ENCODE assay signal across 27 cellular contexts in the genomic region with DNA sequence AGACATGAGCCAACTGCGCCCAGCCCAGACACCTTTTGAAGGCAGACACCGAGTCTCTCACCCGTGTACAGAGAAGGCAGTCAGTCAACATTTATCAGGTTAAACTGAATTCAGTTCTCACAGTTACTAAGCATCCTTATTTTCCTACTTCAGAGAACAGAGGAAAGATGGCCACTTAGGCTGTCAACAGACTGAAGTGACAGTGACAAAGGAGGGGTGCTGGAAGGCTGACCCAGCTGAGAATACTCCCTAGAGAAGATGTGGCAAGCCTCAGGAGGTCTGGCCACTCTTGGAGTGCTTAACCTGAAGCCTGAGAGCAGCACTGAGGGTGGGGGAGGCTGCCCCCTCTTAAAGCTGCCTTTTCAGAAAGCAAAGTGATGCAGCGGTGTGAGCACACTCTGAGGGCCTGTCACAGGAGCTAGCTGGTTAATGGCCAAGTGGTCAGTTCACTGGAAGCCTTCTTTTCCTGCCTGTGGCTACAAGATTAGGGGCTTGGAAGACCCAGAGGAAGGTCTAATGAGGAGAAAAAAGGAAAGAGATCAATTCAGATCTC. TPM values are rescaled to one million over a fixed set of nuclear protein-coding genes. Genes with fewer than 3 reads are reported as not detected.
DNase-seq lines count a peak whose midpoint lies in the region; ATAC-seq, FAIRE-seq and TF ChIP-seq lines count a peak whose summit lies in the region.
"Had no signal": no experiment of that assay in that cellular context is flagged by ENCODE, and none has a peak within 500 bp of the region (broad histone marks: within the 10 kb centered on the region; RNA-seq: fewer than 3 reads in every experiment).

No MANE protein-coding gene starts in this region.

- peaks cover 26% of the 10 kb centered on the region for H3K36me3 ChIP-seq in right atrium auricular region
- H3K36me3 ChIP-seq in heart right ventricle = peaks cover 0 to 51% (median 19%) of the 10 kb centered on the region in 9 donors
- peaks cover 14 to 15% of the 10 kb centered on the region in 2 donors for H3K36me3 ChIP-seq in kidney (ENCODE audit: control insufficient read depth in 1 of 2, insufficient read depth in 2 of 2, low read length in 2 of 2)
- peaks cover 0 to 3% of the 10 kb centered on the region in 2 donors for H3K36me3 ChIP-seq in thyroid gland

- H3K4me3 ChIP-seq in right atrium auricular region (no peak overlapping the region), heart right ventricle (no peak overlapping the region), kidney (ENCODE audit: low read length in 2 of 2) (no peak overlapping the region), thyroid gland (replicated peaks in 1 of 3) (no peak overlapping the region)
- H3K4me3 ChIP-seq: BLaER1 treated with 17β-estradiol and CSF1 and Interleukin-3, amounts not matched to agents 10 nM and 100 nM; GM12878; SJSA1 had no signal

- TF ChIP-seq CTCF in right atrium auricular region (IDR thresholded peaks at IDR 0.05) (no peak), heart right ventricle (IDR thresholded peaks at IDR 0.05) (no peak), kidney (IDR thresholded peaks at IDR 0.05; ENCODE audit: borderline replicate concordance, extremely low read depth, insufficient read depth) (no peak), thyroid gland (IDR thresholded peaks at IDR 0.05) (no peak)

- ATAC-seq in Right ventricle myocardium superior (ENCODE audit: poor library complexity) = peak; percentile 65
- peak in 7 of 8 donors; percentile 14 to 68 (median 32) for ATAC-seq in heart right ventricle
- ATAC-seq in GM18909 (IDR thresholded peaks at IDR 0.05; ENCODE audit: poor library complexity, unreplicated experiment) = no peak
- no peak for ATAC-seq in GM18519 (IDR thresholded peaks at IDR 0.05; ENCODE audit: low FRiP score, unreplicated experiment)
- ATAC-seq: CD8-positive, alpha-beta T cell; GM12878; HCT116 had no signal

- DNase-seq in Right ventricle myocardium superior (no peak), right atrium auricular region (ENCODE audit: low spot score) (no peak), heart right ventricle (no peak), kidney (peak; percentile 18), thyroid gland (peak in 1 of 2 donors; percentile 69), NCI-H2029 (lab: John Stamatoyannopoulos, UW) (no peak)
- DNase-seq: Caco-2; CD8-positive, alpha-beta T cell; DMS 273 treated with DMSO at 0.1 percent for 48 hours; DMS79; EL; GDM1; NCI-H1092; NCI-H1417 treated with DMSO at 0.1 percent for 48 hours; NCI-H1694 treated with DMSO at 0.1 percent for 48 hours; NCI-H2081 treated with DMSO at 0.1 percent for 48 hours; NCI-H446; NCI-H524 treated with DMSO at 0.1 percent for 48 hours; NCI-H774 had no signal

- H3K27me3 ChIP-seq in right atrium auricular region = no peaks in the 10 kb centered on the region
- no peaks in the 10 kb centered on the region for H3K27me3 ChIP-seq in heart right ventricle
- no peaks in the 10 kb centered on the region for H3K27me3 ChIP-seq in thyroid gland
- H3K27me3 ChIP-seq: BLaER1 treated with 17β-estradiol and CSF1 and Interleukin-3, amounts not matched to agents 10 nM and 100 nM; SJSA1 had no signal

- no peaks in the 10 kb centered on the region for H3K9me3 ChIP-seq in right atrium auricular region
- H3K9me3 ChIP-seq in heart right ventricle = no peaks in the 10 kb centered on the region
- no peaks in the 10 kb centered on the region for H3K9me3 ChIP-seq in kidney (ENCODE audit: control insufficient read depth in 1 of 2, low read length in 2 of 2)
- H3K9me3 ChIP-seq in thyroid gland = no peaks in the 10 kb centered on the region
- H3K9me3 ChIP-seq: BLaER1 treated with 17β-estradiol and CSF1 and Interleukin-3, amounts not matched to agents 10 nM and 100 nM; Caco-2; SJSA1 had no signal

- WGBS in heart right ventricle, 2 donors = 50 to 62% methylated on average over 4 of the region's 4 CpGs
- WGBS in thyroid gland, 2 donors = 60 to 64% methylated on average over 4 of the region's 4 CpGs

- intact Hi-C loops in Right ventricle myocardium superior (cut with DNase I) (no loop called here), heart right ventricle (cut with DNase I) (loop anchor here in 5 of 10 donors (5.0 to 10.0 kb wide), 4 partner anchors 34 to 147 kb away; partner anchors contain the start of genes ATPAF2 (in 2 of the 5) and GID4 (in 2 of the 5)), kidney (cut with DNase I) (no loop called here), thyroid gland (cut with DNase I) (no loop called here)

- H3K27ac ChIP-seq in right atrium auricular region (no peak overlapping the region), heart right ventricle (peak overlapping the region in 5 of 10 donors; percentile 15 to 43 (median 17)), kidney (ENCODE audit: low read depth in 2 of 2, low read length in 2 of 2) (no peak overlapping the region), thyroid gland (peak overlapping the region in 2 of 3 donors; percentile 34 to 53)
- H3K27ac ChIP-seq: BLaER1 treated with 17β-estradiol and CSF1 and Interleukin-3, amounts not matched to agents 10 nM and 100 nM; SJSA1 had no signal

- H3K4me1 ChIP-seq in right atrium auricular region (peaks cover 0 to 28% of the 10 kb centered on the region in 2 donors), heart right ventricle (peaks cover 4 to 46% (median 30%) of the 10 kb centered on the region in 9 donors), kidney (ENCODE audit: control insufficient read depth in 1 of 2, insufficient read depth in 1 of 2, low read depth in 1 of 2, low read length in 2 of 2) (no peaks in the 10 kb centered on the region), thyroid gland (peaks cover 60 to 66% of the 10 kb centered on the region in 2 donors)
- H3K4me1 ChIP-seq: Caco-2, SJSA1 had no signal

- no peak for TF ChIP-seq POLR2A in thyroid gland (IDR thresholded peaks at IDR 0.05)

- H3K9ac ChIP-seq in kidney (ENCODE audit: low read length in 2 of 2) = no peak overlapping the region
- H3K9ac ChIP-seq: BLaER1 treated with 17β-estradiol and CSF1 and Interleukin-3, amounts not matched to agents 10 nM and 100 nM had no signal

- no peak for FAIRE-seq in kidney (lab: Jason Lieb, UNC)
- FAIRE-seq: A204.1, GM12878, RCC 7860 had no signal

RNA-seq across cellular contexts. Expression of gene SREBF1, which starts 51.0 kb away (rescaled TPM):
- total RNA-seq in Right ventricle myocardium superior (14.7 TPM), right atrium auricular region (10 to 100 TPM; 17.0 to 29.8 TPM), heart right ventricle (10 to 100 TPM in 8 of 10 donors, 1 to 10 TPM in 2; 9.0 to 44.1 (median 16.4) TPM), kidney (48.3 TPM), thyroid gland (10 to 100 TPM; 44.6 to 89.4 (median 63.0) TPM)
- polyA plus RNA-seq in heart right ventricle (10 to 100 TPM; 49.0 to 61.2 TPM), kidney (ENCODE audit: insufficient read depth, low read depth, low replicate concordance) (37.6 TPM)

Comparison
In these comparisons a context has a peak if more than half of its experiments do, and no peak if none do; other contexts are left out.
1. ATAC-seq: peak in Right ventricle myocardium superior (single experiment) and heart right ventricle (7 of 8); none in GM18909 (single experiment) and GM18519 (single experiment).
2. H3K27ac ChIP-seq: peak in thyroid gland (2 of 3); none in right atrium auricular region (0 of 2) and kidney (0 of 2).